Comparison of ENCODE assay signal across 25 cellular contexts in genomic region chr14:57845802-57846531, GRCh38. TPM values are rescaled to one million over a fixed set of nuclear protein-coding genes. Genes with fewer than 3 reads are reported as not detected.
DNase-seq lines count a peak whose midpoint lies in the region; ATAC-seq and TF ChIP-seq lines count a peak whose summit lies in the region.
"Had no signal": no experiment of that assay in that cellular context is flagged by ENCODE, and none has a peak within 500 bp of the region (broad histone marks: within the 10 kb centered on the region; RNA-seq: fewer than 3 reads in every experiment).

No MANE protein-coding gene starts in this region.

- no peak overlapping the region for H3K4ac ChIP-seq in mesendoderm (ENCODE audit: low read depth, low read length)

- H3K23ac ChIP-seq in mesendoderm (ENCODE audit: low read length), result no peak overlapping the region

- no peak overlapping the region for H4K8ac ChIP-seq in mesendoderm (ENCODE audit: low read depth, low read length)

- H3K56ac ChIP-seq in mesendoderm (ENCODE audit: low read length), result no peak overlapping the region

- peak; percentile 14 for DNase-seq in A172 (ENCODE audit: low spot score)
- DNase-seq in HCEC 1CT, result peak; percentile 61
- DNase-seq in astrocyte of the spinal cord (ENCODE audit: low read depth, low spot score), result peak; percentile 43
- peak; percentile 16 for DNase-seq in mesendoderm
- DNase-seq in activated gamma-delta T cell treated with Interleukin-2 at 50 U/mL for 16 hours, result no peak
- DNase-seq: activated CD4-positive, alpha-beta T cell treated with anti-CD3 and anti-CD28 coated beads for 36 hours; activated CD8-positive, alpha-beta memory T cell treated with anti-CD3 and anti-CD28 coated beads, Interleukin-2, amount 10 ng/mL, durations not matched to agents 7 days and 5 days; CD4-positive, alpha-beta T cell; cerebellar nuclear complex; effector memory CD4-positive, alpha-beta T cell; Karpas-422; lower lobe of right lung; NCI-H1048; NCI-H2081; NCI-H524; occipital lobe; SHP77; stimulated activated naive CD4-positive, alpha-beta T cell had no signal

- no peaks in the 10 kb centered on the region for H3K79me2 ChIP-seq in mesendoderm (ENCODE audit: control insufficient read depth, insufficient read depth, low read length)

- H2BK15ac ChIP-seq in mesendoderm (replicated peaks; ENCODE audit: low read depth), result no peak overlapping the region

- TF ChIP-seq CTCF in astrocyte of the spinal cord (IDR thresholded peaks at IDR 0.05; ENCODE audit: low read depth, low read length), result no peak

- no peak overlapping the region for H3K9ac ChIP-seq in mesendoderm (ENCODE audit: low read length)

- H4K5ac ChIP-seq in mesendoderm (ENCODE audit: low read length), result no peak overlapping the region

- no peak overlapping the region for H3K27ac ChIP-seq in mesendoderm (ENCODE audit: low read depth, low read length)
- H3K27ac ChIP-seq: lower lobe of right lung had no signal

- no peaks in the 10 kb centered on the region for H3K36me3 Mint-ChIP-seq in stimulated activated memory B cell treated with anti-CD40 and anti-IgM and Interleukin-4, amounts not matched to agents 10 μg/mL and 1 μg/mL and 100 μg/mL, for 72 hours
- H3K36me3 Mint-ChIP-seq: activated CD8-positive, alpha-beta memory T cell treated with anti-CD3 and anti-CD28 coated beads, Interleukin-2, amount 10 ng/mL, durations not matched to agents 7 days and 5 days had no signal

- ATAC-seq in GM19467 (IDR thresholded peaks at IDR 0.05; ENCODE audit: unreplicated experiment), result no peak
- no peak for ATAC-seq in HG02840 (IDR thresholded peaks at IDR 0.05; ENCODE audit: low FRiP score, unreplicated experiment)
- no peak for ATAC-seq in stimulated activated memory B cell treated with anti-CD40 and anti-IgM and Interleukin-4, amounts not matched to agents 10 μg/mL and 1 μg/mL and 100 μg/mL, for 72 hours
- ATAC-seq: activated CD4-positive, alpha-beta T cell treated with anti-CD3 and anti-CD28 coated beads for 36 hours; activated CD8-positive, alpha-beta memory T cell treated with anti-CD3 and anti-CD28 coated beads, Interleukin-2, amount 10 ng/mL, durations not matched to agents 7 days and 5 days; activated T-helper 17 cell treated with anti-CD3 and anti-CD28 coated beads, Interleukin-2, amount 50 U/mL, for 72 hours; lower lobe of right lung had no signal

- no peaks in the 10 kb centered on the region for H3K79me1 ChIP-seq in mesendoderm (ENCODE audit: low read length)

- no peaks in the 10 kb centered on the region for H3K4me1 ChIP-seq in mesendoderm (ENCODE audit: control insufficient read depth, low read depth, low read length)
- H3K4me1 ChIP-seq: lower lobe of right lung had no signal

- in situ Hi-C loops in astrocyte of the spinal cord (cut with HindIII; ENCODE audit: low sequenced_read_pairs), result no loop called here

- H3K4me3 ChIP-seq in astrocyte of the spinal cord (ENCODE audit: low read depth, low read length) (no peak overlapping the region), mesendoderm (ENCODE audit: low read length) (no peak overlapping the region)
- H3K4me3 ChIP-seq: lower lobe of right lung had no signal

- no peak overlapping the region for H3K4me3 Mint-ChIP-seq in stimulated activated memory B cell treated with anti-CD40 and anti-IgM and Interleukin-4, amounts not matched to agents 10 μg/mL and 1 μg/mL and 100 μg/mL, for 72 hours
- H3K4me3 Mint-ChIP-seq: activated CD4-positive, alpha-beta T cell treated with anti-CD3 and anti-CD28 coated beads for 36 hours; activated CD8-positive, alpha-beta memory T cell treated with anti-CD3 and anti-CD28 coated beads, Interleukin-2, amount 10 ng/mL, durations not matched to agents 7 days and 5 days; activated T-helper 17 cell treated with anti-CD3 and anti-CD28 coated beads, Interleukin-2, amount 50 U/mL, for 72 hours; CD4-positive, alpha-beta T cell had no signal

- H2AK5ac ChIP-seq in mesendoderm (ENCODE audit: low read length), result no peak overlapping the region

- no peak overlapping the region for H2BK120ac ChIP-seq in mesendoderm (ENCODE audit: low read depth, low read length)

- H3K4me2 ChIP-seq in mesendoderm (ENCODE audit: low read length), result no peak overlapping the region

- no peaks in the 10 kb centered on the region for H3K9me3 Mint-ChIP-seq in stimulated activated memory B cell treated with anti-CD40 and anti-IgM and Interleukin-4, amounts not matched to agents 10 μg/mL and 1 μg/mL and 100 μg/mL, for 72 hours
- H3K9me3 Mint-ChIP-seq: CD4-positive, alpha-beta T cell had no signal

- no peak overlapping the region for H2BK5ac ChIP-seq in mesendoderm (ENCODE audit: low read length)

- no peaks in the 10 kb centered on the region for H3K27me3 Mint-ChIP-seq in stimulated activated memory B cell treated with anti-CD40 and anti-IgM and Interleukin-4, amounts not matched to agents 10 μg/mL and 1 μg/mL and 100 μg/mL, for 72 hours
- H3K27me3 Mint-ChIP-seq: activated CD8-positive, alpha-beta memory T cell treated with anti-CD3 and anti-CD28 coated beads, Interleukin-2, amount 10 ng/mL, durations not matched to agents 7 days and 5 days had no signal

- H3K18ac ChIP-seq in mesendoderm (ENCODE audit: low read length), result no peak overlapping the region

- WGBS in mesendoderm (ENCODE audit: extremely low coverage, insufficient coverage, low lambda C conversion rate), result no CpG with 5 or more reads among the region's 3 CpGs

- H3K27me3 ChIP-seq in mesendoderm (ENCODE audit: insufficient read depth, low read length, poor library complexity), result no peaks in the 10 kb centered on the region

- no peaks in the 10 kb centered on the region for H3K36me3 ChIP-seq in mesendoderm (ENCODE audit: control insufficient read depth, insufficient read depth, low read length)
- H3K36me3 ChIP-seq: lower lobe of right lung had no signal

- no peaks in the 10 kb centered on the region for H3K4me1 Mint-ChIP-seq in stimulated activated memory B cell treated with anti-CD40 and anti-IgM and Interleukin-4, amounts not matched to agents 10 μg/mL and 1 μg/mL and 100 μg/mL, for 72 hours
- H3K4me1 Mint-ChIP-seq: activated CD4-positive, alpha-beta T cell treated with anti-CD3 and anti-CD28 coated beads for 36 hours; activated CD8-positive, alpha-beta memory T cell treated with anti-CD3 and anti-CD28 coated beads, Interleukin-2, amount 10 ng/mL, durations not matched to agents 7 days and 5 days; activated T-helper 17 cell treated with anti-CD3 and anti-CD28 coated beads, Interleukin-2, amount 50 U/mL, for 72 hours had no signal

- no peak overlapping the region for H3K27ac Mint-ChIP-seq in stimulated activated memory B cell treated with anti-CD40 and anti-IgM and Interleukin-4, amounts not matched to agents 10 μg/mL and 1 μg/mL and 100 μg/mL, for 72 hours
- H3K27ac Mint-ChIP-seq: activated CD4-positive, alpha-beta T cell treated with anti-CD3 and anti-CD28 coated beads for 36 hours; activated CD8-positive, alpha-beta memory T cell treated with anti-CD3 and anti-CD28 coated beads, Interleukin-2, amount 10 ng/mL, durations not matched to agents 7 days and 5 days; activated T-helper 17 cell treated with anti-CD3 and anti-CD28 coated beads, Interleukin-2, amount 50 U/mL, for 72 hours; CD4-positive, alpha-beta T cell had no signal

RNA-seq across cellular contexts. Expression of gene SLC35F4, which starts 19.9 kb away (rescaled TPM):
- not detected in 2 replicates for total RNA-seq in A172 (2014; rRNA removed; shearing (Covaris generic))
- 0.10 TPM for polyA plus RNA-seq in mesendoderm (2013, experiment 1 of 2)
- 0.03 TPM for polyA plus RNA-seq in mesendoderm (2013, experiment 2 of 2)
- total RNA-seq: A673; activated CD4-positive, alpha-beta T cell treated with anti-CD3 and anti-CD28 coated beads for 36 hours; activated CD8-positive, alpha-beta memory T cell treated with anti-CD3 and anti-CD28 coated beads, Interleukin-2, amount 10 ng/mL, durations not matched to agents 7 days and 5 days; activated T-helper 17 cell treated with anti-CD3 and anti-CD28 coated beads, Interleukin-2, amount 50 U/mL, for 72 hours; CD4-positive, alpha-beta T cell; fibroblast of lung; lower lobe of right lung; ureter had no signal
- polyA plus RNA-seq: fibroblast of lung had no signal
